8 cellular contexts compared by ENCODE assay signal in the genomic region with DNA sequence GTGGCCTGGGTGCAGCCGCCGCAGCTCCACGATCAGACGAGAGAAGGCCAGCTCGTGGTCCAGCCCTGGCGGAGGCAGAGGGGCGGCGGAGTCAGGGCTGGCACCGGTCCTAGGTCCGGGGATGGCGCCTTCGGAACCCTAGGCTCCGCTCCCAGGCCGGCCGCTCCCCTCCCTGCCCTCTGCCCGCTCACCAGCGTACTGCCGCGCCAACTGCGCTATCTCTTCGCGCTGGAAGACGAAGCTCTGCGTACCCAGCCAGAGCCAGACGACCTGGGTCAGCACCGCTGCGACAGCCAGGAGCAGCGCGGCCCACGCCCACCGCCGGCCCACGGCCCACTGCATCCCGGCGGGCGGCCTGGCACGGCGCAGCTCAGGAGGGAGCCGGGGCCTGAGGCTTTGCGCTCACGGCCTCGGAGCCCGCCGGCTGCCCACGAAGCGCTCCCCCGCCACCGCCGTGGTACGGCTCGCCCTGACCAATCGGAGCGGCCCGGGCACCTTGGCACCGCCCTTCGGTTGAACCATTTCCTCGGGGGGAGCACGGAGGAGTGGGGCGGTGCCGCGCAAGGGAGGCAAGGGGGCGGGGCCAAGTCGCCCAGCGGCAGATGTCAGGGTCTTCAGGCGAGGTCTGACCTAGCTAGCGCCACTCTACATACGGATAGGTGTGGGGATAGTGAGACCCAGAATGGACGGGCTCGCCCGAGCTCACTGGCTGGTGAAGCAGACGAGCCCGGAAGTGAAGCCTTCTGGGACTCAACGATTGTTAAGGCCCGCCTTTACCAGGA. TPM values are rescaled to one million over a fixed set of nuclear protein-coding genes. Genes with fewer than 3 reads are reported as not detected.
DNase-seq lines count a peak whose midpoint lies in the region; ATAC-seq, FAIRE-seq and TF ChIP-seq lines count a peak whose summit lies in the region.

Gene SIGMAR1 (minus strand): TSS at position 432 of the 782 bp plus-strand sequence. CDS start 90 bp downstream, at position 342.

- peak; percentile 82 for ATAC-seq in HG03439 (IDR thresholded peaks at IDR 0.05; ENCODE audit: unreplicated experiment)

- intact Hi-C loops in kidney (cut with DNase I), result no loop called here

- peaks cover 2 to 21% of the 10 kb centered on the region in 2 donors for H3K4me1 ChIP-seq in kidney (ENCODE audit: control insufficient read depth in 1 of 2, insufficient read depth in 1 of 2, low read depth in 1 of 2, low read length in 2 of 2)

- peak; percentile 80 for TF ChIP-seq POLR2A in GM19099 (IDR thresholded peaks at IDR 0.05; ENCODE audit: extremely low read depth, insufficient read length, low read depth)

- DNase-seq in AG20443 (ENCODE audit: low spot score) (peak; percentile 96), NCI-H510A (lab: John Stamatoyannopoulos, UW) (peak; percentile 76), cerebellum (ENCODE audit: low spot score) (peak; percentile 97), kidney (peak; percentile 97)
- peak; percentile 83 to 91 for DNase-seq in activated CD4-positive, alpha-beta T cell treated with anti-CD3 and anti-CD28 coated beads for 24 hours (ENCODE audit: low read depth in 2 of 2)
- DNase-seq in stimulated activated CD4-positive, alpha-beta T cell treated with anti-CD3 and anti-CD28 coated beads, Interleukin-15, amount 100 ng/mL, for 1 hour (ENCODE audit: low read depth in 1 of 2, low spot score in 1 of 2), result peak; percentile 87 to 92

- H3K36me3 ChIP-seq in kidney (ENCODE audit: control insufficient read depth in 1 of 2, insufficient read depth in 2 of 2, low read length in 2 of 2), result peaks cover 2 to 7% of the 10 kb centered on the region in 2 donors

- no peaks in the 10 kb centered on the region for H3K9me3 ChIP-seq in kidney (ENCODE audit: control insufficient read depth in 1 of 2, low read length in 2 of 2)

- H3K9ac ChIP-seq in kidney (ENCODE audit: low read length in 2 of 2), result peak within 1 kb of the TSS; percentile 89 to 90

- peak within 1 kb of the TSS; percentile 85 to 88 for H3K4me3 ChIP-seq in kidney (ENCODE audit: low read length in 2 of 2)

- FAIRE-seq in kidney (lab: Jason Lieb, UNC), result no peak

- TF ChIP-seq CTCF in kidney (IDR thresholded peaks at IDR 0.05; ENCODE audit: borderline replicate concordance, extremely low read depth, insufficient read depth), result no peak

- H3K27ac ChIP-seq in kidney (ENCODE audit: low read depth in 2 of 2, low read length in 2 of 2), result peak within 1 kb of the TSS; percentile 74 to 87

RNA-seq across cellular contexts. Expression of gene SIGMAR1, which starts in this region (rescaled TPM):
- total RNA-seq in cerebellum, result 24.3 TPM
- 40.6 TPM for total RNA-seq in kidney
- polyA plus RNA-seq in kidney (ENCODE audit: insufficient read depth, low read depth, low replicate concordance), result 43.3 TPM

Comparison
In these comparisons a context has a peak if more than half of its experiments do, and no peak if none do; other contexts are left out.
1. Peak in every context shown above with its lines: DNase-seq, ATAC-seq, H3K4me3 ChIP-seq and H3K27ac ChIP-seq.